Comparison of ENCODE assay signal across 8 cellular contexts in genomic region chr13:50081106-50081898, GRCh38.
DNase-seq lines count a peak whose midpoint lies in the region; ATAC-seq and TF ChIP-seq lines count a peak whose summit lies in the region.

No MANE protein-coding gene starts in this region.

- H3K27ac ChIP-seq in CD4-positive, CD25-positive, alpha-beta regulatory T cell (ENCODE audit: insufficient read depth, low read length, poor library complexity, severe bottlenecking), result peak overlapping the region; percentile 93
- H3K27ac ChIP-seq in lung (ENCODE audit: low read depth in 1 of 2, low read length in 1 of 2), result peak overlapping the region; percentile 82 to 91

- H3K27ac Mint-ChIP-seq in CD4-positive, CD25-positive, alpha-beta regulatory T cell, result peak overlapping the region; percentile 89 to 99 (median 98)
- H3K27ac Mint-ChIP-seq in dendritic cell treated with granulocyte-macrophage colony-stimulating factor and Interleukin-4, amounts not matched to agents 40 ng/mL and 50 ng/mL, for 4 days, result peak overlapping the region; percentile 91

- H3K36me3 ChIP-seq in CD4-positive, CD25-positive, alpha-beta regulatory T cell (ENCODE audit: control insufficient read depth, insufficient read depth, low read length), result no peaks in the 10 kb centered on the region
- no peaks in the 10 kb centered on the region for H3K36me3 ChIP-seq in lung (ENCODE audit: control insufficient read depth in 2 of 2, insufficient read depth in 2 of 2, low read length in 2 of 2)

- peaks cover 45% of the 10 kb centered on the region for H3K4me1 ChIP-seq in CD4-positive, CD25-positive, alpha-beta regulatory T cell (ENCODE audit: control insufficient read depth, insufficient read depth, low read length, poor library complexity, severe bottlenecking)
- peaks cover 0 to 3% of the 10 kb centered on the region in 2 donors for H3K4me1 ChIP-seq in lung (ENCODE audit: control insufficient read depth in 2 of 2, insufficient read depth in 2 of 2, low read length in 2 of 2)

- peak; percentile 5 to 7 for ATAC-seq in CD4-positive, CD25-positive, alpha-beta regulatory T cell (ENCODE audit: low read depth in 2 of 2)
- ATAC-seq in GM21381 (IDR thresholded peaks at IDR 0.05; ENCODE audit: unreplicated experiment) (peak; percentile 12), lung (ENCODE audit: insufficient read depth, low FRiP score) (peak; percentile 4)

- 0 to 1% methylated on average over 57 to 71 of the region's 71 CpGs for WGBS in lung, 2 donors

- no peaks in the 10 kb centered on the region for H3K27me3 ChIP-seq in CD4-positive, CD25-positive, alpha-beta regulatory T cell (ENCODE audit: control insufficient read depth, insufficient read depth, low read length)
- no peaks in the 10 kb centered on the region for H3K27me3 ChIP-seq in lung (ENCODE audit: control insufficient read depth, insufficient read depth)

- peaks cover 0 to 5% (median 0%) of the 10 kb centered on the region in 7 donors for H3K9me3 Mint-ChIP-seq in CD4-positive, CD25-positive, alpha-beta regulatory T cell
- no peaks in the 10 kb centered on the region for H3K9me3 Mint-ChIP-seq in dendritic cell treated with granulocyte-macrophage colony-stimulating factor and Interleukin-4, amounts not matched to agents 40 ng/mL and 50 ng/mL, for 4 days

- H3K9me3 ChIP-seq in CD4-positive, CD25-positive, alpha-beta regulatory T cell (ENCODE audit: control insufficient read depth in 2 of 2, low read length in 2 of 2), result no peaks in the 10 kb centered on the region
- no peaks in the 10 kb centered on the region for H3K9me3 ChIP-seq in lung (ENCODE audit: control insufficient read depth in 2 of 2, insufficient read depth in 1 of 2, low read length in 1 of 2)

- in situ Hi-C loops in KBM-7 (cut with MboI; ENCODE audit: low pct_unique_long_range_greater_than_20kb, low sequenced_read_pairs), result no loop called here

- H3K36me3 Mint-ChIP-seq in CD4-positive, CD25-positive, alpha-beta regulatory T cell, result no peaks in the 10 kb centered on the region
- peaks cover 11% of the 10 kb centered on the region for H3K36me3 Mint-ChIP-seq in dendritic cell treated with granulocyte-macrophage colony-stimulating factor and Interleukin-4, amounts not matched to agents 40 ng/mL and 50 ng/mL, for 4 days (ENCODE audit: low read depth)

- peak overlapping the region; percentile 95 to 100 (median 98) for H3K4me3 Mint-ChIP-seq in CD4-positive, CD25-positive, alpha-beta regulatory T cell
- H3K4me3 Mint-ChIP-seq in dendritic cell treated with granulocyte-macrophage colony-stimulating factor and Interleukin-4, amounts not matched to agents 40 ng/mL and 50 ng/mL, for 4 days, result peak overlapping the region; percentile 98

- no peak for TF ChIP-seq CTCF in lung (IDR thresholded peaks at IDR 0.05; ENCODE audit: control extremely low read depth, extremely low read depth)

- H3K4me1 Mint-ChIP-seq in CD4-positive, CD25-positive, alpha-beta regulatory T cell, result peaks cover 12 to 64% (median 39%) of the 10 kb centered on the region in 4 donors
- peaks cover 53% of the 10 kb centered on the region for H3K4me1 Mint-ChIP-seq in dendritic cell treated with granulocyte-macrophage colony-stimulating factor and Interleukin-4, amounts not matched to agents 40 ng/mL and 50 ng/mL, for 4 days (ENCODE audit: low read depth)

- H3K27me3 Mint-ChIP-seq in CD4-positive, CD25-positive, alpha-beta regulatory T cell, result peaks cover 15% of the 10 kb centered on the region
- H3K27me3 Mint-ChIP-seq in dendritic cell treated with granulocyte-macrophage colony-stimulating factor and Interleukin-4, amounts not matched to agents 40 ng/mL and 50 ng/mL, for 4 days, result no peaks in the 10 kb centered on the region

- intact Hi-C loops in dendritic cell treated with granulocyte-macrophage colony-stimulating factor and Interleukin-4, amounts not matched to agents 40 ng/mL and 50 ng/mL, for 4 days (cut with micrococcal nuclease), result loop anchor here (2.0 to 10.0 kb wide), 2 partner anchors 85 to 833 kb away; partner anchors contain the start of gene TRIM13

- peak overlapping the region; percentile 98 for H3K4me3 ChIP-seq in CD4-positive, CD25-positive, alpha-beta regulatory T cell (ENCODE audit: low read depth, low read length)
- peak overlapping the region; percentile 91 for H3K4me3 ChIP-seq in lung

- DNase-seq in CD4-positive, CD25-positive, alpha-beta regulatory T cell, result peak in 2 of 3 donors; percentile 41 to 62
- DNase-seq in KBM-7 (peak; percentile 57), lung (ENCODE audit: low spot score) (peak; percentile 54), amniotic stem cell (lab: John Stamatoyannopoulos, UW) (no peak)
- peak; percentile 29 for DNase-seq in activated CD4-positive, alpha-beta T cell treated with anti-CD3 and anti-CD28 coated beads for 1 hour
- DNase-seq in stimulated activated CD8-positive, alpha-beta memory T cell treated with anti-CD3 and anti-CD28 coated beads, Interleukin-15, amount 100 ng/mL, for 1 hour (ENCODE audit: low read depth), result peak; percentile 14
